ENCODE assay signal across 8 cellular contexts in genomic region chr9:73183917-73184861, GRCh38. TPM values are rescaled to one million over a fixed set of nuclear protein-coding genes. Genes with fewer than 3 reads are reported as not detected.
A peak's percentile ranks its signal among the peaks of the same experiment; 100 is the strongest.
DNase-seq lines count a peak whose midpoint lies in the region; ATAC-seq, FAIRE-seq and TF ChIP-seq lines count a peak whose summit lies in the region.

No MANE protein-coding gene starts in this region.

- no peak overlapping the region for H3K4me3 ChIP-seq in NB4 (ENCODE audit: low read depth, low read length)
- H3K4me3 ChIP-seq in kidney (ENCODE audit: low read length in 2 of 2) = no peak overlapping the region

- no peak for ATAC-seq in HG03457 (IDR thresholded peaks at IDR 0.05; ENCODE audit: unreplicated experiment)
- no peak for ATAC-seq in HG03135 (IDR thresholded peaks at IDR 0.05; ENCODE audit: unreplicated experiment)

- H3K4me1 ChIP-seq in kidney (ENCODE audit: control insufficient read depth in 1 of 2, insufficient read depth in 1 of 2, low read depth in 1 of 2, low read length in 2 of 2) = peaks cover 0 to 4% of the 10 kb centered on the region in 2 donors

- intact Hi-C loops in kidney (cut with DNase I) = loop anchor here (5.0 kb wide), 1 partner anchor 77 kb away; no protein-coding TSS in a partner anchor

- TF ChIP-seq CTCF in NB4 (IDR thresholded peaks at IDR 0.05; ENCODE audit: low read depth, low read length) (no peak), VCaP (conservative IDR thresholded peaks at IDR 0.05) (peak; percentile 59), kidney (IDR thresholded peaks at IDR 0.05; ENCODE audit: borderline replicate concordance, extremely low read depth, insufficient read depth) (peak; percentile 38)

- DNase-seq in NCI-H510A treated with DMSO at 0.1 percent for 48 hours (lab: John Stamatoyannopoulos, UW) = peak; percentile 72
- no peak for DNase-seq in NCI-H510A (lab: John Stamatoyannopoulos, UW)
- peak; percentile 47 for DNase-seq in NB4 (ENCODE audit: low read depth)
- no peak for DNase-seq in kidney
- DNase-seq in NCI-H128 (lab: John Stamatoyannopoulos, UW; ENCODE audit: unreplicated experiment) = no peak

- H3K36me3 ChIP-seq in kidney (ENCODE audit: control insufficient read depth in 1 of 2, insufficient read depth in 2 of 2, low read length in 2 of 2) = no peaks in the 10 kb centered on the region

- no peaks in the 10 kb centered on the region for H3K9me3 ChIP-seq in kidney (ENCODE audit: control insufficient read depth in 1 of 2, low read length in 2 of 2)

- no peak for TF ChIP-seq POLR2A in NB4 (IDR thresholded peaks at IDR 0.05; ENCODE audit: extremely low read depth, insufficient read length)

- H3K27ac ChIP-seq in VCaP (no peak overlapping the region), kidney (ENCODE audit: low read depth in 2 of 2, low read length in 2 of 2) (no peak overlapping the region)

- FAIRE-seq in kidney (lab: Jason Lieb, UNC) = peak; percentile 99

- no peak overlapping the region for H3K9ac ChIP-seq in kidney (ENCODE audit: low read length in 2 of 2)

RNA-seq across cellular contexts. Expression of gene ANXA1, which starts 32.5 kb away (rescaled TPM):
- total RNA-seq in kidney = 250 TPM
- 65.2 TPM for polyA plus RNA-seq in kidney (ENCODE audit: insufficient read depth, low read depth, low replicate concordance)

Comparison
In these comparisons a context has a peak if more than half of its experiments do, and no peak if none do; other contexts are left out.
1. DNase-seq: peak in NCI-H510A treated with DMSO at 0.1 percent for 48 hours (single experiment) and NB4 (single experiment); none in NCI-H510A (single experiment), kidney (single experiment) and NCI-H128 (single experiment).